Comparison of ENCODE assay signal across 30 cellular contexts in genomic region chr20:34931771-34932170, GRCh38.
"Had no signal": no experiment of that assay in that cellular context is flagged by ENCODE, and none has a peak within 500 bp of the region (broad histone marks: within the 10 kb centered on the region; RNA-seq: fewer than 3 reads in every experiment).

No MANE protein-coding gene starts in this region.

- H3K4me1 ChIP-seq: Peyer's patch, SJCRH30 had no signal

- H3K27me3 Mint-ChIP-seq: activated CD4-positive, alpha-beta T cell treated with anti-CD3 and anti-CD28 coated beads, Interleukin-2, amount 10 ng/mL, durations not matched to agents 24 days and 14 days; activated naive CD8-positive, alpha-beta T cell treated with anti-CD3 and anti-CD28 coated beads for 36 hours; activated T-helper 17 cell treated with anti-CD3 and anti-CD28 coated beads, Interleukin-2, amount 50 U/mL, for 72 hours had no signal

- H3K27ac Mint-ChIP-seq: activated CD4-positive, alpha-beta T cell treated with anti-CD3 and anti-CD28 coated beads, Interleukin-2, amount 10 ng/mL, durations not matched to agents 24 days and 14 days; activated naive CD8-positive, alpha-beta T cell treated with anti-CD3 and anti-CD28 coated beads for 36 hours had no signal

- ATAC-seq: activated T-cell treated with anti-CD3 and anti-CD28 coated beads, Interleukin-2, amount 50 U/mL, for 72 hours; activated T-helper 17 cell treated with anti-CD3 and anti-CD28 coated beads, Interleukin-2, amount 50 U/mL, for 72 hours; PC-3 had no signal

- H3K4me1 Mint-ChIP-seq: activated CD4-positive, alpha-beta T cell treated with anti-CD3 and anti-CD28 coated beads, Interleukin-2, amount 10 ng/mL, durations not matched to agents 24 days and 14 days; activated T-helper 17 cell treated with anti-CD3 and anti-CD28 coated beads, Interleukin-2, amount 50 U/mL, for 72 hours had no signal

- H3K4me3 Mint-ChIP-seq: activated CD4-positive, alpha-beta T cell treated with anti-CD3 and anti-CD28 coated beads, Interleukin-2, amount 10 ng/mL, durations not matched to agents 24 days and 14 days; activated naive CD8-positive, alpha-beta T cell treated with anti-CD3 and anti-CD28 coated beads for 36 hours; activated T-cell treated with anti-CD3 and anti-CD28 coated beads, Interleukin-2, amount 50 U/mL, for 72 hours; activated T-helper 17 cell treated with anti-CD3 and anti-CD28 coated beads, Interleukin-2, amount 50 U/mL, for 72 hours had no signal

- DNase-seq: activated CD4-positive, alpha-beta T cell treated with anti-CD3 and anti-CD28 coated beads, Interleukin-2, amount 10 ng/mL, durations not matched to agents 24 days and 14 days; activated CD4-positive, alpha-beta T cell treated with anti-CD3 and anti-CD28 coated beads, Interleukin-2, amount 50 U/mL, for 4 hours; activated CD8-positive, alpha-beta memory T cell treated with anti-CD3 and anti-CD28 coated beads, Interleukin-2, amount 50 U/mL, for 4 hours; activated effector memory CD4-positive, alpha-beta T cell treated with anti-CD3 and anti-CD28 coated beads, Interleukin-2, amount 50 U/mL, for 16 hours; activated naive CD4-positive, alpha-beta T cell; activated naive CD4-positive, alpha-beta T cell treated with anti-CD3 and anti-CD28 coated beads, Interleukin-2, amount 50 U/mL, for 16 hours; activated naive CD8-positive, alpha-beta T cell treated with anti-CD3 and anti-CD28 coated beads for 36 hours; activated T-cell treated with anti-CD3 and anti-CD28 coated beads for 4 hours; activated T-cell treated with anti-CD3 and anti-CD28 coated beads, Interleukin-2, amount 50 U/mL, for 72 hours; amniotic stem cell; aorta; brain microvascular endothelial cell; NCI-H1092 treated with DMSO at 0.1 percent for 48 hours; NCI-H1417; NCI-H146; NCI-H187; NCI-H2029 treated with DMSO at 0.1 percent for 48 hours; NCI-H2107; NCI-H2171; NCI-H510A; NCI-H526; NCI-H748 treated with DMSO at 0.1 percent for 48 hours; NK-92 treated with Interleukin-12 subunit alpha and Interleukin-12 subunit beta, amount 100 ng/mL, for 24 hours; PC-3; Peyer's patch; RPMI8226; SJCRH30; T1000 had no signal

- H3K9me3 ChIP-seq: Peyer's patch, SJCRH30 had no signal

- H3K9me3 Mint-ChIP-seq: activated CD4-positive, alpha-beta T cell treated with anti-CD3 and anti-CD28 coated beads, Interleukin-2, amount 10 ng/mL, durations not matched to agents 24 days and 14 days; activated naive CD8-positive, alpha-beta T cell treated with anti-CD3 and anti-CD28 coated beads for 36 hours; activated T-cell treated with anti-CD3 and anti-CD28 coated beads, Interleukin-2, amount 50 U/mL, for 72 hours; activated T-helper 17 cell treated with anti-CD3 and anti-CD28 coated beads, Interleukin-2, amount 50 U/mL, for 72 hours had no signal

- H3K27ac ChIP-seq: brain microvascular endothelial cell, Peyer's patch, SJCRH30, SK-N-MC had no signal

- H3K4me3 ChIP-seq: Peyer's patch, SJCRH30, SK-N-MC had no signal
